In genomic region chr16:49407873-49408565, GRCh38 we compare ENCODE assay signal across 8 cellular contexts. TPM values are rescaled to one million over a fixed set of nuclear protein-coding genes. Genes with fewer than 3 reads are reported as not detected.
DNase-seq lines count a peak whose midpoint lies in the region; ATAC-seq and TF ChIP-seq lines count a peak whose summit lies in the region.

No MANE protein-coding gene starts in this region.

- no peak overlapping the region for H3K4me3 ChIP-seq in CD8-positive, alpha-beta T cell (ENCODE audit: low read depth, low read length)

- H3K36me3 Mint-ChIP-seq in CD8-positive, alpha-beta T cell, result no peaks in the 10 kb centered on the region
- no peaks in the 10 kb centered on the region for H3K36me3 Mint-ChIP-seq in activated CD4-positive, alpha-beta memory T cell treated with anti-CD3 and anti-CD28 coated beads for 36 hours
- H3K36me3 Mint-ChIP-seq in memory B cell, result peaks cover under 1% of the 10 kb centered on the region

- no peak overlapping the region for H3K27ac Mint-ChIP-seq in CD8-positive, alpha-beta T cell
- H3K27ac Mint-ChIP-seq in activated CD4-positive, alpha-beta memory T cell treated with anti-CD3 and anti-CD28 coated beads for 36 hours, result no peak overlapping the region
- no peak overlapping the region for H3K27ac Mint-ChIP-seq in memory B cell

- intact Hi-C loops in CD8-positive, alpha-beta T cell (cut with DNase I, micrococcal nuclease), result loop anchor here (1.0 to 2.0 kb wide), 4 partner anchors 33 to 514 kb away; no protein-coding TSS in a partner anchor
- intact Hi-C loops in activated CD4-positive, alpha-beta memory T cell treated with anti-CD3 and anti-CD28 coated beads for 36 hours (cut with micrococcal nuclease), result loop anchor here (1.0 kb wide), 1 partner anchor 185 kb away; no protein-coding TSS in a partner anchor

- no peaks in the 10 kb centered on the region for H3K4me1 ChIP-seq in CD8-positive, alpha-beta T cell (ENCODE audit: insufficient read depth, low read length)

- peak; percentile 24 to 76 (median 61) for DNase-seq in CD8-positive, alpha-beta T cell
- DNase-seq in NCI-H774 (lab: John Stamatoyannopoulos, UW) (peak; percentile 87), memory B cell (ENCODE audit: low spot score in 2 of 2) (peak; percentile 18 to 25)
- DNase-seq in activated CD4-positive, alpha-beta memory T cell treated with anti-CD3 and anti-CD28 coated beads for 36 hours, result peak; percentile 79
- peak; percentile 42 for DNase-seq in effector CD8-positive, alpha-beta T cell (lab: John Stamatoyannopoulos, UW)
- DNase-seq in stimulated activated CD8-positive, alpha-beta memory T cell treated with anti-CD3 and anti-CD28 coated beads, Interleukin-2, amount 100 ng/mL, for 48 hours (ENCODE audit: low read depth in 2 of 2), result peak; percentile 43 to 47

- H3K36me3 ChIP-seq in CD8-positive, alpha-beta T cell (ENCODE audit: insufficient read depth, low read length), result no peaks in the 10 kb centered on the region

- no peaks in the 10 kb centered on the region for H3K27me3 ChIP-seq in CD8-positive, alpha-beta T cell (ENCODE audit: insufficient read depth, low read length)

- CTCF ChIA-PET in CD8-positive, alpha-beta T cell (lab: Charles Lee), result interaction anchor here (0.5 to 6.0 kb wide), 20 partner anchors 10 to 515 kb away, joined by 3 to 58 read pairs (median 4); no protein-coding TSS in a partner anchor
- CTCF ChIA-PET in activated CD4-positive, alpha-beta memory T cell treated with anti-CD3 and anti-CD28 coated beads for 36 hours (lab: Charles Lee), result interaction anchor here (0.9 to 2.3 kb wide), 8 partner anchors 13 to 514 kb away, joined by 3 to 32 read pairs (median 5); no protein-coding TSS in a partner anchor

- H3K27ac ChIP-seq in CD8-positive, alpha-beta T cell (ENCODE audit: low read depth, low read length), result no peak overlapping the region

- ATAC-seq in CD8-positive, alpha-beta T cell, result peak; percentile 42
- ATAC-seq in GM19438 (IDR thresholded peaks at IDR 0.05; ENCODE audit: low read depth, unreplicated experiment) (peak; percentile 98), HG03460 (IDR thresholded peaks at IDR 0.05; ENCODE audit: unreplicated experiment) (peak; percentile 91), memory B cell (ENCODE audit: low read depth) (peak; percentile 46)

- peaks cover 3% of the 10 kb centered on the region for H3K4me1 Mint-ChIP-seq in CD8-positive, alpha-beta T cell (ENCODE audit: low read depth)
- H3K4me1 Mint-ChIP-seq in activated CD4-positive, alpha-beta memory T cell treated with anti-CD3 and anti-CD28 coated beads for 36 hours (ENCODE audit: low read depth), result peaks cover 2% of the 10 kb centered on the region
- H3K4me1 Mint-ChIP-seq in memory B cell, result no peaks in the 10 kb centered on the region

- H3K4me3 Mint-ChIP-seq in CD8-positive, alpha-beta T cell, result no peak overlapping the region
- no peak overlapping the region for H3K4me3 Mint-ChIP-seq in activated CD4-positive, alpha-beta memory T cell treated with anti-CD3 and anti-CD28 coated beads for 36 hours
- no peak overlapping the region for H3K4me3 Mint-ChIP-seq in memory B cell

- H3K27me3 Mint-ChIP-seq in CD8-positive, alpha-beta T cell (ENCODE audit: low read depth), result peaks cover 17% of the 10 kb centered on the region
- H3K27me3 Mint-ChIP-seq in activated CD4-positive, alpha-beta memory T cell treated with anti-CD3 and anti-CD28 coated beads for 36 hours, result peaks cover 5% of the 10 kb centered on the region
- peaks cover 12% of the 10 kb centered on the region for H3K27me3 Mint-ChIP-seq in memory B cell

- POLR2A ChIA-PET in CD8-positive, alpha-beta T cell (lab: Charles Lee), result no interaction called here
- POLR2A ChIA-PET in activated CD4-positive, alpha-beta memory T cell treated with anti-CD3 and anti-CD28 coated beads for 36 hours (lab: Charles Lee), result no interaction called here

- H3K9me3 Mint-ChIP-seq in CD8-positive, alpha-beta T cell, result peaks cover 1% of the 10 kb centered on the region
- H3K9me3 Mint-ChIP-seq in activated CD4-positive, alpha-beta memory T cell treated with anti-CD3 and anti-CD28 coated beads for 36 hours, result peaks cover 6% of the 10 kb centered on the region
- H3K9me3 Mint-ChIP-seq in memory B cell, result peaks cover 1% of the 10 kb centered on the region

- TF ChIP-seq CTCF in CD8-positive, alpha-beta T cell (IDR thresholded peaks at IDR 0.05), result peak; percentile 74

- H3K9me3 ChIP-seq in CD8-positive, alpha-beta T cell (ENCODE audit: low read length), result no peaks in the 10 kb centered on the region

RNA-seq across cellular contexts. Expression of gene C16orf78, which starts 34.4 kb away (rescaled TPM):
- total RNA-seq in CD8-positive, alpha-beta T cell, result not detected
- not detected for total RNA-seq in activated CD4-positive, alpha-beta memory T cell treated with anti-CD3 and anti-CD28 coated beads for 36 hours

Comparison
In these comparisons a context has a peak if more than half of its experiments do, and no peak if none do; other contexts are left out.
1. ATAC-seq: peak in every context shown above with its lines; median percentile 98 in GM19438; 91 in HG03460; 46 in memory B cell; 42 in CD8-positive, alpha-beta T cell.
2. DNase-seq: peak in every context shown above with its lines; median percentile 87 in NCI-H774; 79 in activated CD4-positive, alpha-beta memory T cell treated with anti-CD3 and anti-CD28 coated beads for 36 hours; 61 in CD8-positive, alpha-beta T cell; 45 in stimulated activated CD8-positive, alpha-beta memory T cell treated with anti-CD3 and anti-CD28 coated beads, Interleukin-2, amount 100 ng/mL, for 48 hours; 42 in effector CD8-positive, alpha-beta T cell; 22 in memory B cell.